ENCODE assay signal across 21 cellular contexts in the genomic region with DNA sequence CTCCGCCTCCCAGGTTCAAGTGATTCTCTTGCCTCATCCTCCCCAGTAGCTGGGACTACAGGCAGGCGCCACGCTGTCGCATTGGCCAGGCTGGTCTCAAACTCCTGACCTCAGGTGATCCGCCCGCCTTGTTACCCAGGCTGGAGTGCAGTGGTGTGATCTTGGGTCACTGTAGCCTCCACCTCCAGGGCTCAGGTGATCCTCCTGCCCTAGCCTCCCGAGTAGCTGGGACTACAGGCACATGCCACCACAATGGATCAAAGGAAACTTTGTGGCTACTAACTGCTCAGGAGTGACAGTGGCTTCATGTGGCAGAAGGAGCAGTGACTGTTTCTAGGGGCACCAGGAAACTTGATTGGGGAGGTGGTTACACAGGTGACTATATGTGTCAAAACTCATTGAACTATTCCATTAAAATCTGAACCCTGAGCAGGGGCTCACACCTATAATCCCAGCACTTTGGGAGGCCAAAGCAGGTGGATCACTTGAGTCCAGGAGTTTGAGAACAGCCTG. TPM values are rescaled to one million over a fixed set of nuclear protein-coding genes. Genes with fewer than 3 reads are reported as not detected.
DNase-seq lines count a peak whose midpoint lies in the region; ATAC-seq, FAIRE-seq and TF ChIP-seq lines count a peak whose summit lies in the region.
"Had no signal": no experiment of that assay in that cellular context is flagged by ENCODE, and none has a peak within 500 bp of the region (broad histone marks: within the 10 kb centered on the region; RNA-seq: fewer than 3 reads in every experiment).

No MANE protein-coding gene starts in this region.

- CTCF ChIA-PET in A549 (lab: Yijun Ruan, JAX), result interaction anchor here (0.6 to 3.0 kb wide), 3 partner anchors 15 to 149 kb away, joined by 3 to 22 read pairs (median 4); no protein-coding TSS in a partner anchor

- DNase-seq in A549 (ENCODE audit: low read depth in 1 of 2, low spot score in 1 of 2), result no peak
- peak; percentile 5 for DNase-seq in Karpas-422
- DNase-seq in kidney, result peak; percentile 32
- peak; percentile 36 for DNase-seq in spleen
- DNase-seq in SHP77 (lab: John Stamatoyannopoulos, UW), result no peak
- DNase-seq in brain microvascular endothelial cell, result no peak
- no peak for DNase-seq in mesenteric fat pad (ENCODE audit: low spot score)
- DNase-seq in stimulated activated naive CD4-positive, alpha-beta T cell treated with Interleukin-2 at 50 U/mL for 16 hours (lab: John Stamatoyannopoulos, UW), result no peak
- DNase-seq: Calu3; CD4-positive, alpha-beta memory T cell; DMS79 treated with DMSO at 0.1 percent for 48 hours; GF-D8; GOT3; H9; IMR-90 had no signal

- POLR2A ChIA-PET in A549 (lab: Yijun Ruan, JAX), result no interaction called here

- H3K36me3 ChIP-seq in Karpas-422 (ENCODE audit: insufficient read depth, low read length) (no peaks in the 10 kb centered on the region), kidney (ENCODE audit: control insufficient read depth in 1 of 2, insufficient read depth in 2 of 2, low read length in 2 of 2) (no peaks in the 10 kb centered on the region), spleen (no peaks in the 10 kb centered on the region), brain microvascular endothelial cell (replicated peaks) (no peaks in the 10 kb centered on the region)
- H3K36me3 ChIP-seq: BLaER1 had no signal

- no peak overlapping the region for H2AFZ ChIP-seq in Karpas-422 (ENCODE audit: low read length)

- no peaks in the 10 kb centered on the region for H3K9me2 ChIP-seq in Karpas-422 (replicated peaks; ENCODE audit: insufficient read depth, low read length)

- H4K20me1 ChIP-seq in Karpas-422 (ENCODE audit: insufficient read depth, low read depth, low read length), result no peaks in the 10 kb centered on the region
- H4K20me1 ChIP-seq: BLaER1 had no signal

- no peaks in the 10 kb centered on the region for H3K79me2 ChIP-seq in Karpas-422 (ENCODE audit: low read length)

- FAIRE-seq in A549 (lab: Jason Lieb, UNC), result no peak
- FAIRE-seq in kidney (lab: Jason Lieb, UNC), result no peak

- in situ Hi-C loops in brain microvascular endothelial cell (cut with HindIII; ENCODE audit: low pct_ligation_motif_present, low sequenced_read_pairs), result no loop called here

- no peak for ATAC-seq in A549

- H3K9me3 ChIP-seq in A549 (no peaks in the 10 kb centered on the region), Karpas-422 (ENCODE audit: low read length) (no peaks in the 10 kb centered on the region), kidney (ENCODE audit: control insufficient read depth in 1 of 2, low read length in 2 of 2) (no peaks in the 10 kb centered on the region), spleen (no peaks in the 10 kb centered on the region)
- H3K9me3 ChIP-seq: BLaER1 had no signal

- H3K4me1 ChIP-seq in A549 (peaks cover 19% of the 10 kb centered on the region), Karpas-422 (ENCODE audit: low read length) (no peaks in the 10 kb centered on the region), kidney (ENCODE audit: control insufficient read depth in 1 of 2, insufficient read depth in 1 of 2, low read depth in 1 of 2, low read length in 2 of 2) (no peaks in the 10 kb centered on the region), spleen (no peaks in the 10 kb centered on the region)

- H3K9ac ChIP-seq in Karpas-422 (ENCODE audit: low read length) (no peak overlapping the region), kidney (ENCODE audit: low read length in 2 of 2) (no peak overlapping the region)
- H3K9ac ChIP-seq: BLaER1 had no signal

- WGBS in A549 (ENCODE audit: missing lambda C conversion rate), result 90% methylated on average over 7 of the region's 7 CpGs
- 91 to 98% (median 95%) methylated on average over 6 to 7 of the region's 7 CpGs for WGBS in spleen, 5 donors

- H3K27ac ChIP-seq in A549 (peak overlapping the region; percentile 22 to 37; a peak in 5 of 6 replicates), Karpas-422 (ENCODE audit: low read length) (no peak overlapping the region), kidney (ENCODE audit: low read depth in 2 of 2, low read length in 2 of 2) (no peak overlapping the region), spleen (no peak overlapping the region), brain microvascular endothelial cell (no peak overlapping the region)
- H3K27ac ChIP-seq: 22Rv1, BLaER1 had no signal

- intact Hi-C loops in kidney (cut with DNase I) (no loop called here), spleen (cut with DNase I; ENCODE audit: low total_unique reads) (no loop called here)

- TF ChIP-seq CTCF in A549 (IDR thresholded peaks at IDR 0.05) (no peak), kidney (IDR thresholded peaks at IDR 0.05; ENCODE audit: borderline replicate concordance, extremely low read depth, insufficient read depth) (no peak), spleen (IDR thresholded peaks at IDR 0.05 in 8 of 11, conservative IDR thresholded peaks at IDR 0.05 in 3 of 11) (no peak), brain microvascular endothelial cell (IDR thresholded peaks at IDR 0.05; ENCODE audit: low read depth, low read length, missing control alignments) (no peak)

- H3K4me2 ChIP-seq in A549 (no peak overlapping the region), Karpas-422 (ENCODE audit: low read depth, low read length, poor library complexity, severe bottlenecking) (no peak overlapping the region)
- H3K4me2 ChIP-seq: BLaER1 had no signal

- H3K27me3 ChIP-seq in Karpas-422 (ENCODE audit: low read length) (no peaks in the 10 kb centered on the region), spleen (replicated peaks in 1 of 7) (peaks cover 0 to 4% (median 0%) of the 10 kb centered on the region in 7 donors), brain microvascular endothelial cell (replicated peaks) (peaks cover 4% of the 10 kb centered on the region)
- H3K27me3 ChIP-seq: BLaER1 had no signal

- TF ChIP-seq RAD21 in A549 (conservative IDR thresholded peaks at IDR 0.05 in 1 of 2, IDR thresholded peaks at IDR 0.05 in 1 of 2), result no peak

- no peak for TF ChIP-seq EP300 in A549 (IDR thresholded peaks at IDR 0.05)

- TF ChIP-seq POLR2A in A549 (IDR thresholded peaks at IDR 0.05; ENCODE audit: low read length) (no peak), spleen (IDR thresholded peaks at IDR 0.05) (no peak)

- H3K4me3 ChIP-seq in A549, result no peak overlapping the region
- no peak overlapping the region for H3K4me3 ChIP-seq in Karpas-422 (ENCODE audit: low read length)
- no peak overlapping the region for H3K4me3 ChIP-seq in kidney (ENCODE audit: low read length in 2 of 2)
- no peak overlapping the region for H3K4me3 ChIP-seq in spleen
- no peak overlapping the region for H3K4me3 ChIP-seq in brain microvascular endothelial cell (ENCODE audit: low read depth, low read length)
- H3K4me3 ChIP-seq: BLaER1 had no signal

RNA-seq across cellular contexts. Expression of a gene that starts 3.8 kb away (rescaled TPM):
- polyA plus RNA-seq in A549 (2011; rRNA removed) (0.27 TPM in 1 of 2 replicates, not detected in the other), A549 (2017; fragmentation: RNase III; extraction: RNeasy Plus Mini Kit Qiagen cat#74134 plus additional on column Dnase treatment) (not detected in 3 replicates), kidney (ENCODE audit: insufficient read depth, low read depth, low replicate concordance) (3.7 TPM), spleen (100 to 1,000 TPM in 2 of 3 donors, 1 to 10 TPM in 1; 1.1 to 167 (median 116) TPM)
- 0.25 and 0.38 TPM in 2 replicates for polyA plus RNA-seq in A549 (2012; cell fraction: cytosol; rRNA removed)
- polyA plus RNA-seq in A549 (2012; cell fraction: nucleus; rRNA removed), result 0.29 TPM in 1 of 2 replicates, not detected in the other
- polyA minus RNA-seq in A549 (2011; rRNA and poly(A)+ RNA removed), result not detected in 2 replicates
- not detected in 2 replicates for total RNA-seq in Karpas-422 (2014; rRNA removed; shearing (Covaris generic); ENCODE audit: low replicate concordance)
- total RNA-seq in kidney (not detected), spleen (10 to 100 TPM in 2 of 7 donors, 1 to 10 TPM in 2, not detected in 3; 1.1 to 60.3 (median 17.5) TPM), mesenteric fat pad (not detected)
- total RNA-seq: A673; CD4-positive, alpha-beta memory T cell; HT-29; IMR-90 had no signal
- polyA plus RNA-seq: AG04450; CD14-positive monocyte; CD4-positive, alpha-beta memory T cell; IMR-90 had no signal

RNA-seq across cellular contexts. Expression of a gene that starts 11.9 kb away (rescaled TPM):
- polyA plus RNA-seq in A549 (2011; rRNA removed) (not detected in 2 replicates), A549 (2017; fragmentation: RNase III; extraction: RNeasy Plus Mini Kit Qiagen cat#74134 plus additional on column Dnase treatment) (not detected in 3 replicates), kidney (ENCODE audit: insufficient read depth, low read depth, low replicate concordance) (not detected), spleen (1 to 10 TPM in 2 of 3 donors, under 1 TPM in 1; 0.52 to 7.4 (median 5.1) TPM)
- 0.19 TPM in 1 of 2 replicates, not detected in the other for polyA plus RNA-seq in A549 (2012; cell fraction: cytosol; rRNA removed)
- polyA plus RNA-seq in A549 (2012; cell fraction: nucleus; rRNA removed), result not detected in 2 replicates
- not detected in 2 replicates for polyA minus RNA-seq in A549 (2011; rRNA and poly(A)+ RNA removed)
- not detected in 2 replicates for total RNA-seq in Karpas-422 (2014; rRNA removed; shearing (Covaris generic); ENCODE audit: low replicate concordance)
- total RNA-seq in kidney (1.3 TPM), spleen (1 to 10 TPM in 1 of 7 donors, not detected in 6; 4.4 TPM), mesenteric fat pad (not detected)
- total RNA-seq: A673; Calu3; CD4-positive, alpha-beta memory T cell; H9; IMR-90 had no signal
- polyA plus RNA-seq: AG04450; CD14-positive monocyte; CD4-positive, alpha-beta memory T cell; IMR-90 had no signal

RNA-seq across cellular contexts. Expression of a gene that starts 27.5 kb away (rescaled TPM):
- polyA plus RNA-seq in A549 (2011; rRNA removed) (2.5 and 3.3 TPM in 2 replicates), A549 (2017; fragmentation: RNase III; extraction: RNeasy Plus Mini Kit Qiagen cat#74134 plus additional on column Dnase treatment) (0.38 to 0.94 TPM (median 0.84 TPM) in 3 replicates), kidney (ENCODE audit: insufficient read depth, low read depth, low replicate concordance) (1.2 TPM), spleen (1 to 10 TPM; 2.9 to 9.6 (median 9.3) TPM)
- 0.87 and 1.2 TPM in 2 replicates for polyA plus RNA-seq in A549 (2012; cell fraction: cytosol; rRNA removed)
- 4.4 and 6.3 TPM in 2 replicates for polyA plus RNA-seq in A549 (2012; cell fraction: nucleus; rRNA removed)
- polyA minus RNA-seq in A549 (2011; rRNA and poly(A)+ RNA removed), result 1.7 and 2.4 TPM in 2 replicates
- total RNA-seq in Karpas-422 (2014; rRNA removed; shearing (Covaris generic); ENCODE audit: low replicate concordance), result 0.52 and 1.4 TPM in 2 replicates
- total RNA-seq in kidney (12.2 TPM), spleen (1 to 10 TPM; 1.1 to 7.5 (median 2.8) TPM), mesenteric fat pad (3.5 TPM)
- total RNA-seq: IMR-90 had no signal
- polyA plus RNA-seq: CD14-positive monocyte; CD4-positive, alpha-beta memory T cell had no signal

RNA-seq across cellular contexts. Expression of a gene that starts 41.0 kb away (rescaled TPM):
- polyA plus RNA-seq in A549 (2011; rRNA removed) (10.0 and 12.3 TPM in 2 replicates), A549 (2017; fragmentation: RNase III; extraction: RNeasy Plus Mini Kit Qiagen cat#74134 plus additional on column Dnase treatment) (8.6 to 11.7 TPM (median 11.0 TPM) in 3 replicates), kidney (ENCODE audit: insufficient read depth, low read depth, low replicate concordance) (27.1 TPM), spleen (10 to 100 TPM; 15.2 to 33.3 (median 29.1) TPM)
- polyA plus RNA-seq in A549 (2012; cell fraction: cytosol; rRNA removed), result 10.0 and 10.2 TPM in 2 replicates
- polyA plus RNA-seq in A549 (2012; cell fraction: nucleus; rRNA removed), result 33.2 and 34.8 TPM in 2 replicates
- polyA minus RNA-seq in A549 (2011; rRNA and poly(A)+ RNA removed), result 3.2 and 7.1 TPM in 2 replicates
- 0.40 TPM in 1 of 2 replicates, not detected in the other for total RNA-seq in Karpas-422 (2014; rRNA removed; shearing (Covaris generic); ENCODE audit: low replicate concordance)
- total RNA-seq in kidney (31.1 TPM), spleen (10 to 100 TPM in 5 of 7 donors, 1 to 10 TPM in 2; 9.0 to 25.6 (median 12.6) TPM), mesenteric fat pad (1.3 TPM)
- polyA plus RNA-seq: CD14-positive monocyte had no signal

RNA-seq across cellular contexts. Expression of a gene that starts 46.4 kb away (rescaled TPM):
- 383 and 431 TPM in 2 replicates for polyA plus RNA-seq in A549 (2011; rRNA removed)
- 437 and 495 TPM in 2 replicates for polyA plus RNA-seq in A549 (2012; cell fraction: cytosol; rRNA removed)
- 459 and 460 TPM in 2 replicates for polyA plus RNA-seq in A549 (2012; cell fraction: nucleus; rRNA removed)
- polyA plus RNA-seq in A549 (2017; fragmentation: RNase III; extraction: RNeasy Plus Mini Kit Qiagen cat#74134 plus additional on column Dnase treatment), result 393 to 394 TPM (median 394 TPM) in 3 replicates
- polyA minus RNA-seq in A549 (2011; rRNA and poly(A)+ RNA removed), result 166 and 194 TPM in 2 replicates
- total RNA-seq in Karpas-422 (2014; rRNA removed; shearing (Covaris generic); ENCODE audit: low replicate concordance), result 150 and 162 TPM in 2 replicates
- total RNA-seq in kidney, result 167 TPM
- polyA plus RNA-seq in kidney (ENCODE audit: insufficient read depth, low read depth, low replicate concordance), result 534 TPM
- 100 to 1,000 TPM; 119 to 293 (median 191) TPM for total RNA-seq in spleen
- 100 to 1,000 TPM; 196 to 370 (median 216) TPM for polyA plus RNA-seq in spleen
- total RNA-seq in mesenteric fat pad, result 302 TPM

Comparison
In these comparisons a context has a peak if more than half of its experiments do, and no peak if none do; other contexts are left out.
1. DNase-seq: peak in Karpas-422 (single experiment), kidney (single experiment) and spleen (single experiment); none in A549 (0 of 2), SHP77 (0 of 2), brain microvascular endothelial cell (single experiment), mesenteric fat pad (single experiment) and stimulated activated naive CD4-positive, alpha-beta T cell treated with Interleukin-2 at 50 U/mL for 16 hours (single experiment).
2. H3K27ac ChIP-seq: peak in A549 (2 of 2); none in Karpas-422 (single experiment), kidney (0 of 2), spleen (0 of 8) and brain microvascular endothelial cell (single experiment).